2 cellular contexts compared by ENCODE assay signal in the genomic region with DNA sequence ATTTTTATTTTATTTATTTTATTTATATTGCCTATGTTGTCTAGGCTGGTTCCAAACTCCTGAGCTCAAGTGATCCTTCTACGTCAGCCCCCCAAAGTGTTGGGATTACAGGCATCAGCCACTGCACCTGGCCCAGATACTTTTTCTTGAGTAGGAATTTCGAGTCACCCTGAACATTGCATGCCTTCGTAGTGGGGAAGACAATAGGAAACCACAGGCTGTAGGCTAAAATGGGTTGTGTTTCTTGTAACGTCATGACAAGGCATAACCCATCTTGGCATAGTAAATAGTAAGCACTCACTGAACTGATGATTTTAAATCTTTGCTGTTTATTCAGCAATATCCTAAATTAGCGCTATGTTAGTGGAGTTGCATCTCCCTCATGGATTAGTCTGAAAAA.
TF ChIP-seq lines count a peak whose summit lies in the region.

No MANE protein-coding gene starts in this region.

TF ChIP-seq in HepG2, 621 proteins besides CTCF, POLR2A, EP300 and RAD21:
- TF ChIP-seq NR2F2 (IDR thresholded peaks at IDR 0.05; ENCODE audit: borderline replicate concordance, low read depth) (no peak), PPARG (CRISPR knock-in tag; conservative IDR thresholded peaks at IDR 0.05) (no peak), ZNF609 (CRISPR knock-in tag; IDR thresholded peaks at IDR 0.05; ENCODE audit: borderline replicate concordance) (no peak), PRPF4 (IDR thresholded peaks at IDR 0.05; ENCODE audit: low read depth, low read length, poor library complexity, severe bottlenecking) (no peak), HNRNPK (IDR thresholded peaks at IDR 0.05; ENCODE audit: low read depth, low read length, poor library complexity, severe bottlenecking) (no peak)
- TF ChIP-seq, protein P1, sequence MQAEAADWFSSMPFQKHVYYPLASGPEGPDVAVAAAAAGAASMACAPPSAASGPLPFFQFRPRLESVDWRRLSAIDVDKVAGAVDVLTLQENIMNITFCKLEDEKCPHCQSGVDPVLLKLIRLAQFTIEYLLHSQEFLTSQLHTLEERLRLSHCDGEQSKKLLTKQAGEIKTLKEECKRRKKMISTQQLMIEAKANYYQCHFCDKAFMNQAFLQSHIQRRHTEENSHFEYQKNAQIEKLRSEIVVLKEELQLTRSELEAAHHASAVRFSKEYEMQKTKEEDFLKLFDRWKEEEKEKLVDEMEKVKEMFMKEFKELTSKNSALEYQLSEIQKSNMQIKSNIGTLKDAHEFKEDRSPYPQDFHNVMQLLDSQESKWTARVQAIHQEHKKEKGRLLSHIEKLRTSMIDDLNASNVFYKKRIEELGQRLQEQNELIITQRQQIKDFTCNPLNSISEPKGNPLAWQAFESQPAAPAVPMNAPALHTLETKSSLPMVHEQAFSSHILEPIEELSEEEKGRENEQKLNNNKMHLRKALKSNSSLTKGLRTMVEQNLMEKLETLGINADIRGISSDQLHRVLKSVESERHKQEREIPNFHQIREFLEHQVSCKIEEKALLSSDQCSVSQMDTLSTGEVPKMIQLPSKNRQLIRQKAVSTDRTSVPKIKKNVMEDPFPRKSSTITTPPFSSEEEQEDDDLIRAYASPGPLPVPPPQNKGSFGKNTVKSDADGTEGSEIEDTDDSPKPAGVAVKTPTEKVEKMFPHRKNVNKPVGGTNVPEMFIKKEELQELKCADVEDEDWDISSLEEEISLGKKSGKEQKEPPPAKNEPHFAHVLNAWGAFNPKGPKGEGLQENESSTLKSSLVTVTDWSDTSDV (CRISPR knock-in tag; IDR thresholded peaks at IDR 0.05) = no peak

TF ChIP-seq in H1, 55 proteins besides CTCF, POLR2A, EP300 and RAD21:
- TF ChIP-seq E2F6 (IDR thresholded peaks at IDR 0.05) (no peak), CREB1 (IDR thresholded peaks at IDR 0.05) (no peak), BACH1 (IDR thresholded peaks at IDR 0.05; ENCODE audit: low read length) (0 out of 2 replicates have a peak, but pooled peaks have one; percentile 21), ASH2L (IDR thresholded peaks at IDR 0.05; ENCODE audit: low read length) (no peak), TEAD4 (IDR thresholded peaks at IDR 0.05; ENCODE audit: low read depth, low read length) (0 out of 2 replicates have a peak, but pooled peaks have one; percentile 9), SIN3A (conservative IDR thresholded peaks at IDR 0.05 in 1 of 2, IDR thresholded peaks at IDR 0.05 in 1 of 2; ENCODE audit: low read depth in 1 of 2, low read length in 2 of 2) (no peak), POU5F1 (IDR thresholded peaks at IDR 0.05; ENCODE audit: low read depth, low read length) (no peak)
TF ChIP-seq in H1: peak in this region for 2.
